In the genomic region with DNA sequence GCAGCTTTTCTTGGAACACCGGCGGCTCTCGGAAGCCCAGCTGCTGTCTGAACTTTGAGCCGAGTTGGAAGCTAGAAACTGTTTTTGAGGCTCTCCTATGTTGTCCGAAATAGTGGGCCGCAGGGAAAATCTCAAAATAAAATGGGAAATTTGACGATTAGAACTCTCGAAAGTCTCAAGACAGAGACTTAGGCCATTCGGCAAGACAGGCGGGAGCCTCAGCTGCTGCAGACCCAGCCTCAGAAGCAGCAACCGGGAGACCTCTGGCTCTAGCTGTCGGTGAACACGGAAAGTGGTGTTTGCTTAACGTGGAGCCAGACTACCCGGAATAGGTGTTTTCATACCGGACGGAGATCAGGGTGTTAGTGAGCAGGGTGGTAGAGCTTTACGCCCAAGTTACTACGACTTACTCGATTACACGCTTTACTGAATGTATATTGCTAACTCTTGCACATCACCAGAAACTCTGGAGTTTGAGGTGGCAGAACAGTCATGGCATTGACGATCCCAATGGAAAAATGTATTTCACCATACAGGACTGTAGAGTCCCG, we compare ENCODE assay signal across 8 cellular contexts. TPM values are rescaled to one million over a fixed set of nuclear protein-coding genes. Genes with fewer than 3 reads are reported as not detected.
DNase-seq lines count a peak whose midpoint lies in the region; ATAC-seq and TF ChIP-seq lines count a peak whose summit lies in the region.

No MANE protein-coding gene starts in this region.

- H3K27ac ChIP-seq in adrenal gland (peak overlapping the region; percentile 78 to 100 (median 98)), suprapubic skin (peak overlapping the region; percentile 95)

- DNase-seq in adrenal gland (peak in 2 of 7 donors; percentile 27 to 66), iPS-NIHi7 (ENCODE audit: extremely low spot score) (peak; percentile 43), suprapubic skin (ENCODE audit: low spot score in 2 of 2) (no peak), NCI-H2196 treated with DMSO at 0.1 percent for 48 hours (lab: John Stamatoyannopoulos, UW; ENCODE audit: unreplicated experiment) (no peak), ureter (ENCODE audit: low spot score) (no peak)

- 2 to 5% (median 4%) methylated on average over 18 to 23 of the region's 23 CpGs for WGBS in adrenal gland, 4 donors
- WGBS in suprapubic skin = 3% methylated on average over 22 of the region's 23 CpGs

- H3K9me3 ChIP-seq in ES-I3 (ENCODE audit: control insufficient read depth, insufficient read depth, low read length) (no peaks in the 10 kb centered on the region), adrenal gland (replicated peaks in 1 of 3) (no peaks in the 10 kb centered on the region), suprapubic skin (no peaks in the 10 kb centered on the region)

- no peak for TF ChIP-seq CTCF in adrenal gland (IDR thresholded peaks at IDR 0.05)
- no peak for TF ChIP-seq CTCF in suprapubic skin (IDR thresholded peaks at IDR 0.05)

- ATAC-seq in HG02970 (IDR thresholded peaks at IDR 0.05; ENCODE audit: low FRiP score, unreplicated experiment) (peak; percentile 6), GM18868 (IDR thresholded peaks at IDR 0.05; ENCODE audit: unreplicated experiment) (no peak)

- intact Hi-C loops in adrenal gland (cut with DNase I) = no loop called here

- H3K27me3 ChIP-seq in adrenal gland (no peaks in the 10 kb centered on the region), suprapubic skin (no peaks in the 10 kb centered on the region)

- H3K4me3 ChIP-seq in adrenal gland (peak overlapping the region; percentile 32 to 99 (median 83)), suprapubic skin (peak overlapping the region; percentile 71)

- no peak for TF ChIP-seq POLR2A in adrenal gland (IDR thresholded peaks at IDR 0.05)
- TF ChIP-seq POLR2A in suprapubic skin (IDR thresholded peaks at IDR 0.05) = no peak

- TF ChIP-seq EP300 in suprapubic skin (IDR thresholded peaks at IDR 0.05) = no peak

- H3K4me1 ChIP-seq in ES-I3 (ENCODE audit: insufficient read depth, low read length) (no peaks in the 10 kb centered on the region), adrenal gland (replicated peaks in 1 of 2) (peaks cover 7 to 20% of the 10 kb centered on the region in 2 donors), suprapubic skin (peaks cover 26% of the 10 kb centered on the region)

- H3K36me3 ChIP-seq in ES-I3 (ENCODE audit: insufficient read depth, low read length) (peaks cover 15% of the 10 kb centered on the region; the same call in 1 of the 2 replicates), adrenal gland (replicated peaks in 1 of 2) (peaks cover 0 to 65% of the 10 kb centered on the region in 2 donors), suprapubic skin (peaks cover 61% of the 10 kb centered on the region)

- peak overlapping the region; percentile 83 for H3K9ac ChIP-seq in ES-I3 (ENCODE audit: low read depth, low read length)

RNA-seq across cellular contexts. Expression of a gene that starts 0.4 kb away (rescaled TPM):
- total RNA-seq in adrenal gland (100 to 1,000 TPM; 118 to 353 (median 251) TPM), suprapubic skin (100 to 1,000 TPM in 3 of 4 donors, 10 to 100 TPM in 1; 97.2 to 527 (median 180) TPM), ureter (325 TPM)
- 1,000 to 10,000 TPM in 1 of 3 donors, 100 to 1,000 TPM in 1, 10 to 100 TPM in 1; 46.8 to 1,091 (median 874) TPM for polyA plus RNA-seq in adrenal gland

RNA-seq across cellular contexts. Expression of a gene that starts 21.9 kb away (rescaled TPM):
- total RNA-seq in adrenal gland = 100 to 1,000 TPM in 2 of 8 donors, 10 to 100 TPM in 6; 16.7 to 123 (median 61.2) TPM
- 100 to 1,000 TPM in 2 of 3 donors, 1 to 10 TPM in 1; 6.3 to 208 (median 142) TPM for polyA plus RNA-seq in adrenal gland
- total RNA-seq in suprapubic skin = 100 to 1,000 TPM in 1 of 4 donors, 10 to 100 TPM in 3; 26.3 to 123 (median 38.0) TPM
- 44.9 TPM for total RNA-seq in ureter

RNA-seq across cellular contexts. Expression of a gene that starts 32.9 kb away (rescaled TPM):
- total RNA-seq in adrenal gland (100 to 1,000 TPM in 5 of 8 donors, 10 to 100 TPM in 3; 91.1 to 153 (median 124) TPM), suprapubic skin (10 to 100 TPM; 46.9 to 75.2 (median 55.2) TPM), ureter (53.0 TPM)
- polyA plus RNA-seq in adrenal gland = 100 to 1,000 TPM in 2 of 3 donors, 10 to 100 TPM in 1; 35.9 to 254 (median 210) TPM
